In the genomic region with DNA sequence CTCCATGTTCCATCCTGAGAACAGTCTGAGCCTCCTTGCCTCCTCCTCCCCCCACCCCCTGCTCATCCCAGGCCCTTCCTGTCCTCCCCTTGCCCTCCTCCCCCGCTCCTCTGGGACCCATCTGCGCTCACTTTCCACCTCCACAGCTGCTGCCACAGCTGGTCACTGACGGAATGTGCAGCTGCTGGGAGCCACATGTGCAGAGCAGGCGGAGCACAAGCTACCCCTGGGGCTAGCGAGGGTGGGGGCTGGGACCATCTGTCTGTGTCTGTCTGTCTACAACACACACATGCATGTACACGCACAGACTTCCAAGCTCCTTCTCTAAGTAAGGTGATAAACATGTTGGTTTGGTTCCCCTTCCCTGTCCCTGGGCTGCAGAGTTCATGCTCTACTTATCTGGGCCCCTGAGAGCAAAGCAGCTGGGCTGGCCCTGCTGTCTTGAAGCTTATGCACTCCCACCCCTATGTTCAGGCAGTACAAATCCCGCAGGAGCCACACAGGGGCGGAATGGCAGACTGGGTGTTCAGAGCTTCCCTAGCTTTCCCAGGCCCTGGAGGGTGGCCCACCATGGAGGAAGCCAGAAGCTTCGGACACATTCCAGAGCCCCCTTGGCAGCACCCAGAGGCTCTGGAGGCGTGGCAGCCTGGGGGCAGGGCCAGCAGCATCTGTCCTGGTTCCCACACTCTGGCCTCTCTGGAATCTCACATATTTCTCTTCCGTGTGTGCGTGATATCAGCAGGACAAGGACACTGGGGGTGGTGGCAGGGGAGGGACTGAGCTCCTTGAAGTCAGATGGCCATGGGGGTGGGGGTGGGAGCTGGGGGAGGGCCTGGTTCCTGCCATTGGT, we compare ENCODE assay signal across 1 cellular context.
TF ChIP-seq lines count a peak whose summit lies in the region.

No MANE protein-coding gene starts in this region.

TF ChIP-seq in K562, 482 proteins besides CTCF, POLR2A, EP300 and RAD21 (continued from another document and continues in another):
- TF ChIP-seq, protein P1, sequence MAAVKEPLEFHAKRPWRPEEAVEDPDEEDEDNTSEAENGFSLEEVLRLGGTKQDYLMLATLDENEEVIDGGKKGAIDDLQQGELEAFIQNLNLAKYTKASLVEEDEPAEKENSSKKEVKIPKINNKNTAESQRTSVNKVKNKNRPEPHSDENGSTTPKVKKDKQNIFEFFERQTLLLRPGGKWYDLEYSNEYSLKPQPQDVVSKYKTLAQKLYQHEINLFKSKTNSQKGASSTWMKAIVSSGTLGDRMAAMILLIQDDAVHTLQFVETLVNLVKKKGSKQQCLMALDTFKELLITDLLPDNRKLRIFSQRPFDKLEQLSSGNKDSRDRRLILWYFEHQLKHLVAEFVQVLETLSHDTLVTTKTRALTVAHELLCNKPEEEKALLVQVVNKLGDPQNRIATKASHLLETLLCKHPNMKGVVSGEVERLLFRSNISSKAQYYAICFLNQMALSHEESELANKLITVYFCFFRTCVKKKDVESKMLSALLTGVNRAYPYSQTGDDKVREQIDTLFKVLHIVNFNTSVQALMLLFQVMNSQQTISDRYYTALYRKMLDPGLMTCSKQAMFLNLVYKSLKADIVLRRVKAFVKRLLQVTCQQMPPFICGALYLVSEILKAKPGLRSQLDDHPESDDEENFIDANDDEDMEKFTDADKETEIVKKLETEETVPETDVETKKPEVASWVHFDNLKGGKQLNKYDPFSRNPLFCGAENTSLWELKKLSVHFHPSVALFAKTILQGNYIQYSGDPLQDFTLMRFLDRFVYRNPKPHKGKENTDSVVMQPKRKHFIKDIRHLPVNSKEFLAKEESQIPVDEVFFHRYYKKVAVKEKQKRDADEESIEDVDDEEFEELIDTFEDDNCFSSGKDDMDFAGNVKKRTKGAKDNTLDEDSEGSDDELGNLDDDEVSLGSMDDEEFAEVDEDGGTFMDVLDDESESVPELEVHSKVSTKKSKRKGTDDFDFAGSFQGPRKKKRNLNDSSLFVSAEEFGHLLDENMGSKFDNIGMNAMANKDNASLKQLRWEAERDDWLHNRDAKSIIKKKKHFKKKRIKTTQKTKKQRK (IDR thresholded peaks at IDR 0.05; ENCODE audit: borderline replicate concordance, low read depth, low read length) = no peak
- TF ChIP-seq YBX1 (IDR thresholded peaks at IDR 0.05) (no peak), HNRNPUL1 (IDR thresholded peaks at IDR 0.05; ENCODE audit: low read length) (no peak), PHTF2 (CRISPR knock-in tag; IDR thresholded peaks at IDR 0.05) (no peak), CBFA2T2 (conservative IDR thresholded peaks at IDR 0.05) (peak; percentile 86), HNRNPK (IDR thresholded peaks at IDR 0.05; ENCODE audit: low read depth, low read length, poor library complexity, severe bottlenecking) (no peak), PRPF4 (IDR thresholded peaks at IDR 0.05; ENCODE audit: insufficient read depth, low read depth, low read length, poor library complexity, severe bottlenecking) (no peak), MCM2 (IDR thresholded peaks at IDR 0.05; ENCODE audit: low read depth) (no peak), TAF9B (IDR thresholded peaks at IDR 0.05; ENCODE audit: partially characterized antibody) (peak; percentile 80), SRSF9 (IDR thresholded peaks at IDR 0.05; ENCODE audit: borderline replicate concordance, low read depth, low read length) (no peak), GTF2A2 (tag; IDR thresholded peaks at IDR 0.05) (no peak), SLC30A9 (CRISPR knock-in tag; IDR thresholded peaks at IDR 0.05) (no peak), U2AF2 (optimal IDR thresholded peaks at IDR 0.05; ENCODE audit: low read depth, low read length) (no peak), ZNF830 (CRISPR knock-in tag; IDR thresholded peaks at IDR 0.05) (no peak), RBM14 (IDR thresholded peaks at IDR 0.05; ENCODE audit: borderline replicate concordance, insufficient read depth, low read depth, low read length) (no peak), ZNF347 (CRISPR knock-in tag; IDR thresholded peaks at IDR 0.05; ENCODE audit: low read depth) (no peak), WHSC1 (IDR thresholded peaks at IDR 0.05; ENCODE audit: low read length) (no peak)
- TF ChIP-seq, protein P2, sequence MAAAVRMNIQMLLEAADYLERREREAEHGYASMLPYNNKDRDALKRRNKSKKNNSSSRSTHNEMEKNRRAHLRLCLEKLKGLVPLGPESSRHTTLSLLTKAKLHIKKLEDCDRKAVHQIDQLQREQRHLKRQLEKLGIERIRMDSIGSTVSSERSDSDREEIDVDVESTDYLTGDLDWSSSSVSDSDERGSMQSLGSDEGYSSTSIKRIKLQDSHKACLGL (CRISPR knock-in tag; IDR thresholded peaks at IDR 0.05; ENCODE audit: borderline replicate concordance, poor library complexity, severe bottlenecking) = no peak
- TF ChIP-seq, protein P3, sequence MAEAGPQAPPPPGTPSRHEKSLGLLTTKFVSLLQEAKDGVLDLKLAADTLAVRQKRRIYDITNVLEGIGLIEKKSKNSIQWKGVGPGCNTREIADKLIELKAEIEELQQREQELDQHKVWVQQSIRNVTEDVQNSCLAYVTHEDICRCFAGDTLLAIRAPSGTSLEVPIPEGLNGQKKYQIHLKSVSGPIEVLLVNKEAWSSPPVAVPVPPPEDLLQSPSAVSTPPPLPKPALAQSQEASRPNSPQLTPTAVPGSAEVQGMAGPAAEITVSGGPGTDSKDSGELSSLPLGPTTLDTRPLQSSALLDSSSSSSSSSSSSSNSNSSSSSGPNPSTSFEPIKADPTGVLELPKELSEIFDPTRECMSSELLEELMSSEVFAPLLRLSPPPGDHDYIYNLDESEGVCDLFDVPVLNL (CRISPR knock-in tag; IDR thresholded peaks at IDR 0.05; ENCODE audit: low read depth) = no peak
- TF ChIP-seq, protein P4, sequence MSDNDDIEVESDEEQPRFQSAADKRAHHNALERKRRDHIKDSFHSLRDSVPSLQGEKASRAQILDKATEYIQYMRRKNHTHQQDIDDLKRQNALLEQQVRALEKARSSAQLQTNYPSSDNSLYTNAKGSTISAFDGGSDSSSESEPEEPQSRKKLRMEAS (CRISPR knock-in tag; IDR thresholded peaks at IDR 0.05) = peak; percentile 71
- TF ChIP-seq, protein P5, sequence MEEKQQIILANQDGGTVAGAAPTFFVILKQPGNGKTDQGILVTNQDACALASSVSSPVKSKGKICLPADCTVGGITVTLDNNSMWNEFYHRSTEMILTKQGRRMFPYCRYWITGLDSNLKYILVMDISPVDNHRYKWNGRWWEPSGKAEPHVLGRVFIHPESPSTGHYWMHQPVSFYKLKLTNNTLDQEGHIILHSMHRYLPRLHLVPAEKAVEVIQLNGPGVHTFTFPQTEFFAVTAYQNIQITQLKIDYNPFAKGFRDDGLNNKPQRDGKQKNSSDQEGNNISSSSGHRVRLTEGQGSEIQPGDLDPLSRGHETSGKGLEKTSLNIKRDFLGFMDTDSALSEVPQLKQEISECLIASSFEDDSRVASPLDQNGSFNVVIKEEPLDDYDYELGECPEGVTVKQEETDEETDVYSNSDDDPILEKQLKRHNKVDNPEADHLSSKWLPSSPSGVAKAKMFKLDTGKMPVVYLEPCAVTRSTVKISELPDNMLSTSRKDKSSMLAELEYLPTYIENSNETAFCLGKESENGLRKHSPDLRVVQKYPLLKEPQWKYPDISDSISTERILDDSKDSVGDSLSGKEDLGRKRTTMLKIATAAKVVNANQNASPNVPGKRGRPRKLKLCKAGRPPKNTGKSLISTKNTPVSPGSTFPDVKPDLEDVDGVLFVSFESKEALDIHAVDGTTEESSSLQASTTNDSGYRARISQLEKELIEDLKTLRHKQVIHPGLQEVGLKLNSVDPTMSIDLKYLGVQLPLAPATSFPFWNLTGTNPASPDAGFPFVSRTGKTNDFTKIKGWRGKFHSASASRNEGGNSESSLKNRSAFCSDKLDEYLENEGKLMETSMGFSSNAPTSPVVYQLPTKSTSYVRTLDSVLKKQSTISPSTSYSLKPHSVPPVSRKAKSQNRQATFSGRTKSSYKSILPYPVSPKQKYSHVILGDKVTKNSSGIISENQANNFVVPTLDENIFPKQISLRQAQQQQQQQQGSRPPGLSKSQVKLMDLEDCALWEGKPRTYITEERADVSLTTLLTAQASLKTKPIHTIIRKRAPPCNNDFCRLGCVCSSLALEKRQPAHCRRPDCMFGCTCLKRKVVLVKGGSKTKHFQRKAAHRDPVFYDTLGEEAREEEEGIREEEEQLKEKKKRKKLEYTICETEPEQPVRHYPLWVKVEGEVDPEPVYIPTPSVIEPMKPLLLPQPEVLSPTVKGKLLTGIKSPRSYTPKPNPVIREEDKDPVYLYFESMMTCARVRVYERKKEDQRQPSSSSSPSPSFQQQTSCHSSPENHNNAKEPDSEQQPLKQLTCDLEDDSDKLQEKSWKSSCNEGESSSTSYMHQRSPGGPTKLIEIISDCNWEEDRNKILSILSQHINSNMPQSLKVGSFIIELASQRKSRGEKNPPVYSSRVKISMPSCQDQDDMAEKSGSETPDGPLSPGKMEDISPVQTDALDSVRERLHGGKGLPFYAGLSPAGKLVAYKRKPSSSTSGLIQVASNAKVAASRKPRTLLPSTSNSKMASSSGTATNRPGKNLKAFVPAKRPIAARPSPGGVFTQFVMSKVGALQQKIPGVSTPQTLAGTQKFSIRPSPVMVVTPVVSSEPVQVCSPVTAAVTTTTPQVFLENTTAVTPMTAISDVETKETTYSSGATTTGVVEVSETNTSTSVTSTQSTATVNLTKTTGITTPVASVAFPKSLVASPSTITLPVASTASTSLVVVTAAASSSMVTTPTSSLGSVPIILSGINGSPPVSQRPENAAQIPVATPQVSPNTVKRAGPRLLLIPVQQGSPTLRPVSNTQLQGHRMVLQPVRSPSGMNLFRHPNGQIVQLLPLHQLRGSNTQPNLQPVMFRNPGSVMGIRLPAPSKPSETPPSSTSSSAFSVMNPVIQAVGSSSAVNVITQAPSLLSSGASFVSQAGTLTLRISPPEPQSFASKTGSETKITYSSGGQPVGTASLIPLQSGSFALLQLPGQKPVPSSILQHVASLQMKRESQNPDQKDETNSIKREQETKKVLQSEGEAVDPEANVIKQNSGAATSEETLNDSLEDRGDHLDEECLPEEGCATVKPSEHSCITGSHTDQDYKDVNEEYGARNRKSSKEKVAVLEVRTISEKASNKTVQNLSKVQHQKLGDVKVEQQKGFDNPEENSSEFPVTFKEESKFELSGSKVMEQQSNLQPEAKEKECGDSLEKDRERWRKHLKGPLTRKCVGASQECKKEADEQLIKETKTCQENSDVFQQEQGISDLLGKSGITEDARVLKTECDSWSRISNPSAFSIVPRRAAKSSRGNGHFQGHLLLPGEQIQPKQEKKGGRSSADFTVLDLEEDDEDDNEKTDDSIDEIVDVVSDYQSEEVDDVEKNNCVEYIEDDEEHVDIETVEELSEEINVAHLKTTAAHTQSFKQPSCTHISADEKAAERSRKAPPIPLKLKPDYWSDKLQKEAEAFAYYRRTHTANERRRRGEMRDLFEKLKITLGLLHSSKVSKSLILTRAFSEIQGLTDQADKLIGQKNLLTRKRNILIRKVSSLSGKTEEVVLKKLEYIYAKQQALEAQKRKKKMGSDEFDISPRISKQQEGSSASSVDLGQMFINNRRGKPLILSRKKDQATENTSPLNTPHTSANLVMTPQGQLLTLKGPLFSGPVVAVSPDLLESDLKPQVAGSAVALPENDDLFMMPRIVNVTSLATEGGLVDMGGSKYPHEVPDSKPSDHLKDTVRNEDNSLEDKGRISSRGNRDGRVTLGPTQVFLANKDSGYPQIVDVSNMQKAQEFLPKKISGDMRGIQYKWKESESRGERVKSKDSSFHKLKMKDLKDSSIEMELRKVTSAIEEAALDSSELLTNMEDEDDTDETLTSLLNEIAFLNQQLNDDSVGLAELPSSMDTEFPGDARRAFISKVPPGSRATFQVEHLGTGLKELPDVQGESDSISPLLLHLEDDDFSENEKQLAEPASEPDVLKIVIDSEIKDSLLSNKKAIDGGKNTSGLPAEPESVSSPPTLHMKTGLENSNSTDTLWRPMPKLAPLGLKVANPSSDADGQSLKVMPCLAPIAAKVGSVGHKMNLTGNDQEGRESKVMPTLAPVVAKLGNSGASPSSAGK (IDR thresholded peaks at IDR 0.05) = peak; percentile 69; the same call in 1 of the 2 replicates
- TF ChIP-seq, protein P6, sequence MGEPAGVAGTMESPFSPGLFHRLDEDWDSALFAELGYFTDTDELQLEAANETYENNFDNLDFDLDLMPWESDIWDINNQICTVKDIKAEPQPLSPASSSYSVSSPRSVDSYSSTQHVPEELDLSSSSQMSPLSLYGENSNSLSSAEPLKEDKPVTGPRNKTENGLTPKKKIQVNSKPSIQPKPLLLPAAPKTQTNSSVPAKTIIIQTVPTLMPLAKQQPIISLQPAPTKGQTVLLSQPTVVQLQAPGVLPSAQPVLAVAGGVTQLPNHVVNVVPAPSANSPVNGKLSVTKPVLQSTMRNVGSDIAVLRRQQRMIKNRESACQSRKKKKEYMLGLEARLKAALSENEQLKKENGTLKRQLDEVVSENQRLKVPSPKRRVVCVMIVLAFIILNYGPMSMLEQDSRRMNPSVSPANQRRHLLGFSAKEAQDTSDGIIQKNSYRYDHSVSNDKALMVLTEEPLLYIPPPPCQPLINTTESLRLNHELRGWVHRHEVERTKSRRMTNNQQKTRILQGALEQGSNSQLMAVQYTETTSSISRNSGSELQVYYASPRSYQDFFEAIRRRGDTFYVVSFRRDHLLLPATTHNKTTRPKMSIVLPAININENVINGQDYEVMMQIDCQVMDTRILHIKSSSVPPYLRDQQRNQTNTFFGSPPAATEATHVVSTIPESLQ (CRISPR knock-in tag; IDR thresholded peaks at IDR 0.05) = no peak
- TF ChIP-seq, protein P7, sequence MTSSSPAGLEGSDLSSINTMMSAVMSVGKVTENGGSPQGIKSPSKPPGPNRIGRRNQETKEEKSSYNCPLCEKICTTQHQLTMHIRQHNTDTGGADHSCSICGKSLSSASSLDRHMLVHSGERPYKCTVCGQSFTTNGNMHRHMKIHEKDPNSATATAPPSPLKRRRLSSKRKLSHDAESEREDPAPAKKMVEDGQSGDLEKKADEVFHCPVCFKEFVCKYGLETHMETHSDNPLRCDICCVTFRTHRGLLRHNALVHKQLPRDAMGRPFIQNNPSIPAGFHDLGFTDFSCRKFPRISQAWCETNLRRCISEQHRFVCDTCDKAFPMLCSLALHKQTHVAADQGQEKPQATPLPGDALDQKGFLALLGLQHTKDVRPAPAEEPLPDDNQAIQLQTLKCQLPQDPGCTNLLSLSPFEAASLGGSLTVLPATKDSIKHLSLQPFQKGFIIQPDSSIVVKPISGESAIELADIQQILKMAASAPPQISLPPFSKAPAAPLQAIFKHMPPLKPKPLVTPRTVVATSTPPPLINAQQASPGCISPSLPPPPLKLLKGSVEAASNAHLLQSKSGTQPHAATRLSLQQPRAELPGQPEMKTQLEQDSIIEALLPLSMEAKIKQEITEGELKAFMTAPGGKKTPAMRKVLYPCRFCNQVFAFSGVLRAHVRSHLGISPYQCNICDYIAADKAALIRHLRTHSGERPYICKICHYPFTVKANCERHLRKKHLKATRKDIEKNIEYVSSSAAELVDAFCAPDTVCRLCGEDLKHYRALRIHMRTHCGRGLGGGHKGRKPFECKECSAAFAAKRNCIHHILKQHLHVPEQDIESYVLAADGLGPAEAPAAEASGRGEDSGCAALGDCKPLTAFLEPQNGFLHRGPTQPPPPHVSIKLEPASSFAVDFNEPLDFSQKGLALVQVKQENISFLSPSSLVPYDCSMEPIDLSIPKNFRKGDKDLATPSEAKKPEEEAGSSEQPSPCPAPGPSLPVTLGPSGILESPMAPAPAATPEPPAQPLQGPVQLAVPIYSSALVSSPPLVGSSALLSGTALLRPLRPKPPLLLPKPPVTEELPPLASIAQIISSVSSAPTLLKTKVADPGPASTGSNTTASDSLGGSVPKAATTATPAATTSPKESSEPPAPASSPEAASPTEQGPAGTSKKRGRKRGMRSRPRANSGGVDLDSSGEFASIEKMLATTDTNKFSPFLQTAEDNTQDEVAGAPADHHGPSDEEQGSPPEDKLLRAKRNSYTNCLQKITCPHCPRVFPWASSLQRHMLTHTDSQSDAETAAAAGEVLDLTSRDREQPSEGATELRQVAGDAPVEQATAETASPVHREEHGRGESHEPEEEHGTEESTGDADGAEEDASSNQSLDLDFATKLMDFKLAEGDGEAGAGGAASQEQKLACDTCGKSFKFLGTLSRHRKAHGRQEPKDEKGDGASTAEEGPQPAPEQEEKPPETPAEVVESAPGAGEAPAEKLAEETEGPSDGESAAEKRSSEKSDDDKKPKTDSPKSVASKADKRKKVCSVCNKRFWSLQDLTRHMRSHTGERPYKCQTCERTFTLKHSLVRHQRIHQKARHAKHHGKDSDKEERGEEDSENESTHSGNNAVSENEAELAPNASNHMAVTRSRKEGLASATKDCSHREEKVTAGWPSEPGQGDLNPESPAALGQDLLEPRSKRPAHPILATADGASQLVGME (CRISPR knock-in tag; IDR thresholded peaks at IDR 0.05) = no peak
